8 cellular contexts compared by ENCODE assay signal in the genomic region with DNA sequence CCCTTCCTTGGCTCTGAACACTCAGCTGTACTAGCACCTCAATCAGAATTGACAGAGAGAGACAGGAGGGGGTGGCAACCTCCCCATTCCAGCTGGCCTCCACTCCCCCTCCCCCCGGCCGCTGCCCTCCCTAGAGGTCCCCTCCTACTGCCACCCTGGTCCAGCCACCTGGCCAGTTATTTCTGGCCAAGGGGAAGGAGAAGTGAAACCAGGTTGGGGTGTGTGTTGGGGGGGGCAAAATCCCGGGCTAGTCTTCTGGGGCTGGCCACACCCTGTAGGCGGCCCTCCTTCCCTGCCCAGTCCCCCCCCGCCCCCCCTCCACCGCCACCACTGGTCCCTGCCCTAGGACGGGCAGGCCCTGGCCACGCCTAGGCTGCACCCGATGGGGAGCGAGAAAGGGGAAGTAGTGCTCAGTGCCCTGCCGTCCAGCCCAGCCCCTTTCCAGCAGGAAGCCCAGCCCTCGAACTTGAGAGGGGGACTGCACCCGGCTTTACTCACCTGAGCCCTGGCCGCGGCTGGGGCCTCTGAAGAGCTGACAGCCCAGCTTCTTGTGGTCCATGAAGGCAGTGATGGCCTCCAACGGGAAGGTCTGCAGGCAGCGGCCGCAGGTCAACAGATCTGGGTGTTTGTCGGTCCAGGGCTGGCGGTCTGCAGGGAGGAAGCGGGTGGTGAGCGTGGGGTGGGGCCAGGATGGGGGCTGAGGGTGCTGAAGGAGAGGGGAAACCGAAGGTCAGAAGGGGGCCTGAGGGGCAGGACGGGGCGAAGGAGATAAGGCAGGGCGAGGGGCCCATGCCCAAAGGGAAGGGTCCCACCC. TPM values are rescaled to one million over a fixed set of nuclear protein-coding genes. Genes with fewer than 3 reads are reported as not detected.
DNase-seq lines count a peak whose midpoint lies in the region; ATAC-seq and TF ChIP-seq lines count a peak whose summit lies in the region.

No MANE protein-coding gene starts in this region.

- TF ChIP-seq CTCF in GM13976 (IDR thresholded peaks at IDR 0.05; ENCODE audit: borderline replicate concordance, control extremely low read depth, extremely low read depth, insufficient read depth, missing control alignments): no peak
- no peak for TF ChIP-seq CTCF in WI38 (IDR thresholded peaks at IDR 0.05; ENCODE audit: low read depth, low read length)
- no peak for TF ChIP-seq CTCF in mucosa of descending colon (IDR thresholded peaks at IDR 0.05)
- TF ChIP-seq CTCF in type B pancreatic cell (conservative IDR thresholded peaks at IDR 0.05): no peak

- H3K27me3 ChIP-seq in ACC112 (ENCODE audit: insufficient read depth, low read length): no peaks in the 10 kb centered on the region

- no peaks in the 10 kb centered on the region for H3K9me3 Mint-ChIP-seq in type B pancreatic cell

- TF ChIP-seq POLR2A in erythroblast (IDR thresholded peaks at IDR 0.05; ENCODE audit: low read length): no peak

- H3K27ac Mint-ChIP-seq in type B pancreatic cell: peak overlapping the region; percentile 74

- H2AFZ ChIP-seq in ACC112 (ENCODE audit: low read length, unreplicated experiment): peak overlapping the region; percentile 32

- peak overlapping the region; percentile 84 for H3K4me3 Mint-ChIP-seq in type B pancreatic cell

- H3K79me2 ChIP-seq in ACC112 (ENCODE audit: control insufficient read depth, insufficient read depth, low read length, unreplicated experiment): peaks cover 12% of the 10 kb centered on the region

- no peaks in the 10 kb centered on the region for H3K36me3 Mint-ChIP-seq in type B pancreatic cell

- H3K36me3 ChIP-seq in ACC112 (ENCODE audit: insufficient read depth, low read length) (no peaks in the 10 kb centered on the region), mucosa of descending colon (ENCODE audit: low read depth) (peaks cover 11% of the 10 kb centered on the region)

- H3K27me3 Mint-ChIP-seq in type B pancreatic cell: peaks cover 4% of the 10 kb centered on the region

- no peaks in the 10 kb centered on the region for H3K9me3 ChIP-seq in mucosa of descending colon

- H3K4me3 ChIP-seq in ACC112 (ENCODE audit: low read depth, low read length) (peak overlapping the region; percentile 85), WI38 (ENCODE audit: low read depth, low read length) (peak overlapping the region; percentile 40), mucosa of descending colon (peak overlapping the region; percentile 39)

- intact Hi-C loops in mucosa of descending colon (cut with DNase I, micrococcal nuclease): no loop called here

- DNase-seq in GM13976 (ENCODE audit: low spot score) (peak; percentile 97), NAMALWA (ENCODE audit: low spot score) (peak; percentile 92), erythroblast (lab: John Stamatoyannopoulos, UW) (peak; percentile 74 to 79), mucosa of descending colon (peak; percentile 85 to 97 (median 93)), type B pancreatic cell (ENCODE audit: extremely low spot score, unreplicated experiment) (no peak)

- peaks cover 10% of the 10 kb centered on the region for H3K4me1 Mint-ChIP-seq in type B pancreatic cell (ENCODE audit: unreplicated experiment)

- H3K4me1 ChIP-seq in ACC112 (ENCODE audit: control insufficient read depth, insufficient read depth, low read length, unreplicated experiment) (peaks cover 5% of the 10 kb centered on the region), mucosa of descending colon (ENCODE audit: low read depth) (peaks cover 23% of the 10 kb centered on the region)

- peak; percentile 51 for ATAC-seq in HG02623 (IDR thresholded peaks at IDR 0.05; ENCODE audit: unreplicated experiment)
- ATAC-seq in mucosa of descending colon: peak; percentile 75

- no peak overlapping the region for H3K27ac ChIP-seq in ACC112 (ENCODE audit: low read depth, low read length)

- in situ Hi-C loops in GM13976 (cut with MboI; ENCODE audit: low sequenced_read_pairs, unreplicated experiment): no loop called here

RNA-seq across cellular contexts. Expression of a gene that starts 0.9 kb away (rescaled TPM):
- 1 to 10 TPM; 2.8 to 5.0 (median 4.9) TPM for total RNA-seq in mucosa of descending colon
- total RNA-seq in type B pancreatic cell (ENCODE audit: low replicate concordance): 2.2 and 3.7 TPM in 2 replicates

RNA-seq across cellular contexts. Expression of a gene that starts 3.6 kb away (rescaled TPM):
- total RNA-seq in mucosa of descending colon: 10 to 100 TPM; 14.4 to 22.6 (median 21.8) TPM
- 32.2 and 35.6 TPM in 2 replicates for total RNA-seq in type B pancreatic cell (ENCODE audit: low replicate concordance)

RNA-seq across cellular contexts. Expression of a gene that starts 17.6 kb away (rescaled TPM):
- 10 to 100 TPM; 27.2 to 33.6 (median 31.7) TPM for total RNA-seq in mucosa of descending colon
- 44.7 and 63.7 TPM in 2 replicates for total RNA-seq in type B pancreatic cell (ENCODE audit: low replicate concordance)

RNA-seq across cellular contexts. Expression of a gene that starts 36.6 kb away (rescaled TPM):
- total RNA-seq in mucosa of descending colon (100 to 1,000 TPM in 1 of 3 donors, 10 to 100 TPM in 2; 79.4 to 113 (median 93.2) TPM), type B pancreatic cell (ENCODE audit: low replicate concordance) (80.4 and 111 TPM in 2 replicates)
